In the genomic region with DNA sequence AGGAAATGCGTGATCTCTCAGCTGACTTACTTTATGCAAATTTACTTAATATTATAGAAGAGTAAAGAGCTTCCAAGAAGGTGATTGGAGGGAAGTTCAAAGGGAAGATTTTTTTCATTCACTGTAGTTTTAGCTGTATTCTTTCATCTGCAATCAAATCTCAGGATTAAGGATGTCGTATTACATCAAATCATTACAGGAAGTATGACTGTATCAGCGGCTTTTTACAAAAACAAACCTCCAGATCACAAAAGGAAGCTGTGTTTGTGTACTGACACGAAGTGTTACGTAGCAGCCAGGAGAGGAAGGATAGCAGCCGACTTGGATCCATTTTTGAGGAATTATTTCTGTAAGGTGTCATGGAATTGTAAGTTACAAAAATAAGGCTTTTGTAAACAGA, we compare ENCODE assay signal across 15 cellular contexts. TPM values are rescaled to one million over a fixed set of nuclear protein-coding genes. Genes with fewer than 3 reads are reported as not detected.
A peak's percentile ranks its signal among the peaks of the same experiment; 100 is the strongest.
DNase-seq lines count a peak whose midpoint lies in the region; ATAC-seq, FAIRE-seq and TF ChIP-seq lines count a peak whose summit lies in the region.
"Had no signal": no experiment of that assay in that cellular context is flagged by ENCODE, and none has a peak within 500 bp of the region (broad histone marks: within the 10 kb centered on the region; RNA-seq: fewer than 3 reads in every experiment).

No MANE protein-coding gene starts in this region.

- peaks cover 27% of the 10 kb centered on the region for H3K4me1 Mint-ChIP-seq in MCF 10A (ENCODE audit: insufficient read depth, unreplicated experiment)
- no peaks in the 10 kb centered on the region for H3K4me1 Mint-ChIP-seq in activated T-helper 17 cell treated with anti-CD3 and anti-CD28 coated beads, Interleukin-2, amount 50 U/mL, for 72 hours
- H3K4me1 Mint-ChIP-seq in stimulated activated naive B cell treated with anti-CD40 and anti-IgM and Interleukin-4, amounts not matched to agents 10 μg/mL and 1 μg/mL and 100 μg/mL, for 72 hours, result no peaks in the 10 kb centered on the region

- POLR2A ChIA-PET in MCF 10A (lab: Yijun Ruan, JAX), result interaction anchor here (0.7 to 3.3 kb wide), 4 partner anchors 16 to 91 kb away, joined by 3 to 14 read pairs (median 4); no protein-coding TSS in a partner anchor
- POLR2A ChIA-PET in HepG2 (lab: Yijun Ruan, JAX), result no interaction called here

- H3K27ac ChIP-seq in breast epithelium, result no peak overlapping the region
- H3K27ac ChIP-seq in HepG2 (ENCODE audit: extremely low read length, insufficient read depth, low read length), result no peak overlapping the region
- H3K27ac ChIP-seq: esophagus muscularis mucosa, HL-60, sigmoid colon had no signal

- TF ChIP-seq CTCF in MCF 10A (IDR thresholded peaks at IDR 0.05; ENCODE audit: unreplicated experiment) (no peak), breast epithelium (IDR thresholded peaks at IDR 0.05) (no peak), HepG2 (CRISPR knock-in tag; IDR thresholded peaks at IDR 0.05) (no peak)

- H3K9me3 Mint-ChIP-seq in MCF 10A (ENCODE audit: unreplicated experiment), result no peaks in the 10 kb centered on the region
- no peaks in the 10 kb centered on the region for H3K9me3 Mint-ChIP-seq in activated T-helper 17 cell treated with anti-CD3 and anti-CD28 coated beads, Interleukin-2, amount 50 U/mL, for 72 hours
- no peaks in the 10 kb centered on the region for H3K9me3 Mint-ChIP-seq in stimulated activated naive B cell treated with anti-CD40 and anti-IgM and Interleukin-4, amounts not matched to agents 10 μg/mL and 1 μg/mL and 100 μg/mL, for 72 hours

- peak overlapping the region; percentile 11 for H3K27ac Mint-ChIP-seq in MCF 10A (ENCODE audit: low read depth, unreplicated experiment)
- H3K27ac Mint-ChIP-seq in activated T-helper 17 cell treated with anti-CD3 and anti-CD28 coated beads, Interleukin-2, amount 50 U/mL, for 72 hours, result no peak overlapping the region
- no peak overlapping the region for H3K27ac Mint-ChIP-seq in stimulated activated naive B cell treated with anti-CD40 and anti-IgM and Interleukin-4, amounts not matched to agents 10 μg/mL and 1 μg/mL and 100 μg/mL, for 72 hours

- H3K4me1 ChIP-seq in breast epithelium (no peaks in the 10 kb centered on the region), HepG2 (ENCODE audit: insufficient read depth, low read length) (no peaks in the 10 kb centered on the region)
- H3K4me1 ChIP-seq: sigmoid colon had no signal

- no peaks in the 10 kb centered on the region for H3K79me2 ChIP-seq in HepG2 (ENCODE audit: insufficient read depth, low read length)

- in situ Hi-C loops in HepG2 (cut with HindIII; ENCODE audit: extremely low pct_ligation_motif_present, low pct_unique_long_range_greater_than_20kb), result no loop called here

- H3K36me3 ChIP-seq in breast epithelium, result no peaks in the 10 kb centered on the region
- no peaks in the 10 kb centered on the region for H3K36me3 ChIP-seq in HepG2 (replicated peaks in 1 of 2; ENCODE audit: control insufficient read depth in 1 of 2, insufficient read depth in 2 of 2, low read length in 2 of 2)
- H3K36me3 ChIP-seq: esophagus muscularis mucosa, sigmoid colon had no signal

- H3K9me3 ChIP-seq in breast epithelium, result no peaks in the 10 kb centered on the region
- H3K9me3 ChIP-seq in HepG2 (ENCODE audit: low read length), result no peaks in the 10 kb centered on the region
- H3K9me3 ChIP-seq: esophagus muscularis mucosa, sigmoid colon had no signal

- H3K4me3 ChIP-seq in breast epithelium, result no peak overlapping the region
- H3K4me3 ChIP-seq in HepG2 (replicated peaks in 1 of 3; ENCODE audit: insufficient read depth in 1 of 3, low read depth in 2 of 3, low read length in 3 of 3), result no peak overlapping the region
- H3K4me3 ChIP-seq: esophagus muscularis mucosa, sigmoid colon had no signal

- no peaks in the 10 kb centered on the region for H4K20me1 ChIP-seq in HepG2 (ENCODE audit: insufficient read depth, low read length)

- WGBS in HepG2 (ENCODE audit: low lambda C conversion rate), result 7% methylated on average over 6 of the region's 6 CpGs

- TF ChIP-seq EP300 in HepG2 (IDR thresholded peaks at IDR 0.05; ENCODE audit: low read depth in 2 of 2, low read length in 2 of 2), result no peak
- TF ChIP-seq EP300 in HepG2 (CRISPR knock-in tag; IDR thresholded peaks at IDR 0.05; ENCODE audit: borderline replicate concordance), result no peak

- no peak overlapping the region for H2AFZ ChIP-seq in HepG2 (ENCODE audit: low read length)

- FAIRE-seq in HepG2 (lab: Jason Lieb, UNC), result no peak

- no peak overlapping the region for H3K4me2 ChIP-seq in HepG2 (ENCODE audit: low read depth, low read length)

- no peak for TF ChIP-seq POLR2A in breast epithelium (IDR thresholded peaks at IDR 0.05)
- no peak for TF ChIP-seq POLR2A in HepG2 (IDR thresholded peaks at IDR 0.05; ENCODE audit: insufficient read depth in 1 of 2, low read depth in 2 of 2, low read length in 2 of 2)

- BruUV-seq in MCF 10A (replicated peaks; lab: Mats Ljungman, UMichigan) (no TSS peak), HepG2 (replicated peaks; lab: Mats Ljungman, UMichigan) (no TSS peak)

- peak; percentile 46 for ATAC-seq in activated T-helper 17 cell treated with anti-CD3 and anti-CD28 coated beads, Interleukin-2, amount 50 U/mL, for 72 hours (replicated peaks)
- ATAC-seq in HepG2, result no peak
- ATAC-seq in stimulated activated naive B cell treated with anti-CD40 and anti-IgM and Interleukin-4, amounts not matched to agents 10 μg/mL and 1 μg/mL and 100 μg/mL, for 72 hours (replicated peaks), result no peak
- ATAC-seq: Right ventricle myocardium inferior had no signal

- H3K27me3 ChIP-seq in breast epithelium, result no peaks in the 10 kb centered on the region
- H3K27me3 ChIP-seq in HepG2 (ENCODE audit: control insufficient read depth in 1 of 2, insufficient read depth in 2 of 2, low read length in 2 of 2), result no peaks in the 10 kb centered on the region

- DNase-seq in MCF 10A (ENCODE audit: unreplicated experiment) (peak; percentile 75), breast epithelium (ENCODE audit: low spot score in 2 of 2) (no peak), iris pigment epithelial cell (ENCODE audit: low read depth) (peak; percentile 95), HepG2 (ENCODE audit: low spot score) (no peak), NCI-H1694 treated with DMSO at 0.1 percent for 48 hours (lab: John Stamatoyannopoulos, UW) (no peak), SHP77 (lab: John Stamatoyannopoulos, UW) (no peak)
- no peak for DNase-seq in stimulated activated naive B cell treated with anti-CD40 and anti-IgM and Interleukin-4, amounts not matched to agents 10 μg/mL and 1 μg/mL and 100 μg/mL, for 72 hours
- DNase-seq: activated CD4-positive, alpha-beta T cell treated with anti-CD3 and anti-CD28 coated beads, Interleukin-2, amount 50 U/mL, for 1 hour; mesendoderm; NCI-H2081; sigmoid colon had no signal

- CTCF ChIA-PET in MCF 10A (lab: Yijun Ruan, JAX), result interaction anchor here (0.7 to 1.5 kb wide), 4 partner anchors 13 to 102 kb away, joined by 3 to 5 read pairs (median 3); no protein-coding TSS in a partner anchor
- CTCF ChIA-PET in HepG2 (lab: Yijun Ruan, JAX; ENCODE audit: low intra/inter-chr PET ratio, low total read pairs), result no interaction called here

- H3K9ac ChIP-seq in HepG2 (ENCODE audit: insufficient read depth, low read depth, low read length), result no peak overlapping the region

- H3K4me3 Mint-ChIP-seq in MCF 10A (ENCODE audit: unreplicated experiment), result peak overlapping the region; percentile 16
- no peak overlapping the region for H3K4me3 Mint-ChIP-seq in activated T-helper 17 cell treated with anti-CD3 and anti-CD28 coated beads, Interleukin-2, amount 50 U/mL, for 72 hours
- no peak overlapping the region for H3K4me3 Mint-ChIP-seq in stimulated activated naive B cell treated with anti-CD40 and anti-IgM and Interleukin-4, amounts not matched to agents 10 μg/mL and 1 μg/mL and 100 μg/mL, for 72 hours

- intact Hi-C loops in MCF 10A (cut with micrococcal nuclease), result no loop called here
- intact Hi-C loops in breast epithelium (cut with DNase I; ENCODE audit: low total_unique reads), result no loop called here
- intact Hi-C loops in HepG2 (cut with micrococcal nuclease; ENCODE audit: unreplicated experiment), result no loop called here

- TF ChIP-seq RAD21 in HepG2 (CRISPR knock-in tag; IDR thresholded peaks at IDR 0.05), result no peak

- no peaks in the 10 kb centered on the region for H3K27me3 Mint-ChIP-seq in MCF 10A (ENCODE audit: insufficient read depth, unreplicated experiment)
- H3K27me3 Mint-ChIP-seq in activated T-helper 17 cell treated with anti-CD3 and anti-CD28 coated beads, Interleukin-2, amount 50 U/mL, for 72 hours, result no peaks in the 10 kb centered on the region
- H3K27me3 Mint-ChIP-seq in stimulated activated naive B cell treated with anti-CD40 and anti-IgM and Interleukin-4, amounts not matched to agents 10 μg/mL and 1 μg/mL and 100 μg/mL, for 72 hours, result no peaks in the 10 kb centered on the region

- H3K36me3 Mint-ChIP-seq in MCF 10A (ENCODE audit: insufficient read depth, unreplicated experiment), result no peaks in the 10 kb centered on the region
- H3K36me3 Mint-ChIP-seq in activated T-helper 17 cell treated with anti-CD3 and anti-CD28 coated beads, Interleukin-2, amount 50 U/mL, for 72 hours (ENCODE audit: low read depth), result no peaks in the 10 kb centered on the region
- H3K36me3 Mint-ChIP-seq in stimulated activated naive B cell treated with anti-CD40 and anti-IgM and Interleukin-4, amounts not matched to agents 10 μg/mL and 1 μg/mL and 100 μg/mL, for 72 hours, result no peaks in the 10 kb centered on the region

RNA-seq across cellular contexts. Expression of a gene that starts 49.6 kb away (rescaled TPM):
- total RNA-seq in MCF 10A (2022) (2.2 and 2.4 TPM in 2 replicates), breast epithelium (1 to 10 TPM in 1 of 3 donors, under 1 TPM in 2; 0.80 to 6.9 (median 0.98) TPM), HepG2 (2016; rRNA removed; fragmentation: Illumina TruSeq; extraction: Trizol) (not detected in 2 replicates)
- under 1 TPM; 0.09 to 0.69 TPM for total RNA-seq in activated T-helper 17 cell treated with anti-CD3 and anti-CD28 coated beads, Interleukin-2, amount 50 U/mL, for 72 hours
- total RNA-seq in HepG2 (2016; cell fraction: cytosol; rRNA removed; fragmentation: Illumina TruSeq; extraction: Trizol; ENCODE audit: low read depth), result not detected in 2 replicates
- total RNA-seq in HepG2 (2016; cell fraction: insoluble cytoplasmic fraction; rRNA removed; fragmentation: Illumina TruSeq; extraction: Trizol), result not detected in 2 replicates
- not detected in 2 replicates for total RNA-seq in HepG2 (2016; cell fraction: membrane; rRNA removed; fragmentation: Illumina TruSeq; extraction: Trizol)
- not detected in 2 replicates for total RNA-seq in HepG2 (2016; cell fraction: nucleus; rRNA removed; fragmentation: Illumina TruSeq; extraction: Trizol)
- polyA plus RNA-seq in HepG2 (2011; rRNA removed), result not detected in 2 replicates
- polyA plus RNA-seq in HepG2 (2011; cell fraction: cytosol; rRNA removed), result not detected in 2 replicates
- not detected in 2 replicates for polyA plus RNA-seq in HepG2 (2011; cell fraction: nucleus; rRNA removed)
- polyA plus RNA-seq in HepG2 (2012), result not detected in 2 replicates
- polyA plus RNA-seq in HepG2 (2016; cell fraction: cytosol; fragmentation: Illumina TruSeq; extraction: Trizol; ENCODE audit: low read depth), result not detected in 2 replicates
- polyA plus RNA-seq in HepG2 (2016; cell fraction: insoluble cytoplasmic fraction; fragmentation: Illumina TruSeq; extraction: Trizol; ENCODE audit: low read depth), result not detected in 2 replicates
- polyA plus RNA-seq in HepG2 (2016; cell fraction: membrane; fragmentation: Illumina TruSeq; extraction: Trizol; ENCODE audit: low read depth), result not detected in 2 replicates
- polyA plus RNA-seq in HepG2 (2016; cell fraction: nucleus; fragmentation: Illumina TruSeq; extraction: Trizol; ENCODE audit: insufficient read depth, low read depth), result not detected in 2 replicates
- 2.6 TPM in 1 of 2 replicates, not detected in the other for polyA minus RNA-seq in HepG2 (2011; rRNA and poly(A)+ RNA removed; ENCODE audit: low replicate concordance)
- not detected in 2 replicates for polyA minus RNA-seq in HepG2 (2011; cell fraction: cytosol; rRNA and poly(A)+ RNA removed)
- polyA minus RNA-seq in HepG2 (2011; cell fraction: nucleus; rRNA and poly(A)+ RNA removed), result not detected in 2 replicates

Comparison
In these comparisons a context has a peak if more than half of its experiments do, and no peak if none do; other contexts are left out.
1. DNase-seq: peak in MCF 10A (single experiment) and iris pigment epithelial cell (single experiment); none in breast epithelium (0 of 2), HepG2 (single experiment), stimulated activated naive B cell treated with anti-CD40 and anti-IgM and Interleukin-4, amounts not matched to agents 10 μg/mL and 1 μg/mL and 100 μg/mL, for 72 hours (single experiment), NCI-H1694 treated with DMSO at 0.1 percent for 48 hours (single experiment) and SHP77 (0 of 2).